In the genomic region with DNA sequence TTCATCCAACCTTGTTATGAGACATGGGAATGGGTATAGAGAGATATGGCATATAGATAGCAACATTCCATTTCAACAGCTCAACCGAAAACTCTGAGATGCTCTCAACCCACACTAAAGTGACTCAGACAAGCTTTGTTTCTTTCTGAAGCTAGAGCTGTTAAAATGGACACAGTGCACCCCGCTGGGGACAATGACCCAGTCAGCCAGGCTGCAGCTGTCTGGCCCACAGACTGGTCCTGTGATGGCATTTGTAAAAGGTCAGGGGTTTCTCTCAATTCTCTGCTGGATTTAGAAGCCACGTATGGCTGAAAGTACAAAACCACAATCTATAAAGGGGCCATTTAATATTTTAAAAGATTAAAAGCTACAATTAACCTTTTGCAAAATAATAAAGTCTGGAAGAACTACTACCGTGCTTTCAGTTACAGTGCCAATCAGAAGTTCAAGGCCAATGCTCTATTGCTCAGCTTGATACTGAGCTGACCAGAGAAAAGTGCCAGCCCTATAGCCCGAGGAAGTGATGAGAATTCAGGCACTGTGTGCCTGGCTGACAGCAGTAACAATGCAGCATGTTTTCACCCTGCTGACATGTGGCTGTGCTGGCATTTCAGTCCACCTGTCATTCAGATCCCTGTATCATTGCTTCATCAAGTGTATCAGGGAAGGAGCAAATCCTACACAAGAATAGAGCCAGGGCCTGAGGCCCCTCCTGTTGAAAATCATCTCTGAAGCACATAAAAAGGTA, we compare ENCODE assay signal across 11 cellular contexts.
DNase-seq lines count a peak whose midpoint lies in the region; ATAC-seq and TF ChIP-seq lines count a peak whose summit lies in the region.
"Had no signal": no experiment of that assay in that cellular context is flagged by ENCODE, and none has a peak within 500 bp of the region (broad histone marks: within the 10 kb centered on the region; RNA-seq: fewer than 3 reads in every experiment).

No MANE protein-coding gene starts in this region.

- H3K27me3 ChIP-seq in endodermal cell (ENCODE audit: control insufficient read depth, insufficient read depth, low read length, poor library complexity, severe bottlenecking) (no peaks in the 10 kb centered on the region), mesenchymal stem cell (ENCODE audit: control insufficient read depth in 1 of 2, insufficient read depth in 1 of 2, low read length in 2 of 2) (no peaks in the 10 kb centered on the region), hepatocyte (no peaks in the 10 kb centered on the region)

- H4K8ac ChIP-seq in mesenchymal stem cell (ENCODE audit: low read length): no peak overlapping the region

- H3K79me2 ChIP-seq in hepatocyte: peaks cover 82% of the 10 kb centered on the region

- H2BK120ac ChIP-seq in mesenchymal stem cell (ENCODE audit: low read depth, low read length): no peak overlapping the region

- H2AFZ ChIP-seq in mesenchymal stem cell (ENCODE audit: low read depth, low read length) (no peak overlapping the region), hepatocyte (no peak overlapping the region)

- TF ChIP-seq CTCF in AG10803 (conservative IDR thresholded peaks at IDR 0.05; ENCODE audit: low read length): peak; percentile 13
- no peak for TF ChIP-seq CTCF in endodermal cell (conservative IDR thresholded peaks at IDR 0.05)
- no peak for TF ChIP-seq CTCF in hepatocyte (IDR thresholded peaks at IDR 0.05; ENCODE audit: poor library complexity)

- DNase-seq in AG10803 (ENCODE audit: low read depth): peak; percentile 58
- DNase-seq in RKO (ENCODE audit: low spot score): peak; percentile 44
- DNase-seq in endodermal cell: no peak
- peak; percentile 72 for DNase-seq in mesenchymal stem cell
- DNase-seq in hepatocyte (ENCODE audit: low spot score): no peak
- DNase-seq in NCI-H526 treated with DMSO at 0.1 percent for 48 hours (lab: John Stamatoyannopoulos, UW): no peak
- no peak for DNase-seq in SK-N-DZ (ENCODE audit: low spot score)
- DNase-seq: activated CD8-positive, alpha-beta memory T cell treated with anti-CD3 and anti-CD28 coated beads, Interleukin-2, amount 50 U/mL, for 4 hours; CD4-positive, alpha-beta memory T cell; NK-92 treated with Interleukin-12 subunit alpha and Interleukin-12 subunit beta, amount 100 ng/mL, for 24 hours had no signal

- H3K9me2 ChIP-seq in hepatocyte (replicated peaks; ENCODE audit: insufficient read depth): no peaks in the 10 kb centered on the region

- H3K18ac ChIP-seq in mesenchymal stem cell (ENCODE audit: low read depth in 1 of 2, low read length in 2 of 2): peak overlapping the region; percentile 18 to 45

- H3K4ac ChIP-seq in mesenchymal stem cell (ENCODE audit: low read depth in 1 of 2, low read length in 2 of 2): no peak overlapping the region

- no peak for ATAC-seq in GM18505 (IDR thresholded peaks at IDR 0.05; ENCODE audit: unreplicated experiment)

- H3K79me1 ChIP-seq in mesenchymal stem cell (replicated peaks; ENCODE audit: low read length, poor library complexity, severe bottlenecking): peaks cover 20% of the 10 kb centered on the region

- H3K36me3 Mint-ChIP-seq in endodermal cell (ENCODE audit: low read depth): no peaks in the 10 kb centered on the region

- peak overlapping the region in 1 of 2 experiments; percentile 19 for H3K14ac ChIP-seq in mesenchymal stem cell (ENCODE audit: low read length in 2 of 2)

- no peak overlapping the region for H3K9ac ChIP-seq in endodermal cell (ENCODE audit: extremely low read depth, low read length, poor library complexity, severe bottlenecking)
- peak overlapping the region; percentile 19 for H3K9ac ChIP-seq in mesenchymal stem cell (ENCODE audit: low read length)

- H2AK5ac ChIP-seq in mesenchymal stem cell (ENCODE audit: low read length, severe bottlenecking): no peak overlapping the region

- H3K27ac ChIP-seq in endodermal cell (ENCODE audit: low read depth, low read length) (peak overlapping the region; percentile 67), mesenchymal stem cell (ENCODE audit: low read length, poor library complexity, severe bottlenecking) (peak overlapping the region; percentile 62), hepatocyte (no peak overlapping the region)

- no peak overlapping the region for H3K27ac Mint-ChIP-seq in endodermal cell

- H2BK12ac ChIP-seq in mesenchymal stem cell (ENCODE audit: low read length in 2 of 2): peak overlapping the region in 1 of 2 experiments; percentile 45

- H4K20me1 ChIP-seq in hepatocyte (ENCODE audit: insufficient read depth, poor library complexity, severe bottlenecking): peaks cover 3% of the 10 kb centered on the region

- peak overlapping the region; percentile 43 for H4K91ac ChIP-seq in mesenchymal stem cell (ENCODE audit: low read length)

- no peak overlapping the region for H3K23ac ChIP-seq in mesenchymal stem cell (ENCODE audit: low read length in 2 of 2)

- H3K27me3 Mint-ChIP-seq in endodermal cell (ENCODE audit: insufficient read depth): no peaks in the 10 kb centered on the region
- H3K27me3 Mint-ChIP-seq: CD4-positive, alpha-beta memory T cell had no signal

- no peak overlapping the region for H2BK15ac ChIP-seq in mesenchymal stem cell (ENCODE audit: low read depth, poor library complexity, severe bottlenecking)

- H3K4me1 Mint-ChIP-seq in endodermal cell: peaks cover 20% of the 10 kb centered on the region

- H3K4me2 ChIP-seq in mesenchymal stem cell (ENCODE audit: low read length, poor library complexity, severe bottlenecking) (no peak overlapping the region), hepatocyte (no peak overlapping the region)

- no peak overlapping the region for H3K4me3 ChIP-seq in AG10803 (ENCODE audit: low read length)
- no peak overlapping the region for H3K4me3 ChIP-seq in endodermal cell (ENCODE audit: low read length)
- no peak overlapping the region for H3K4me3 ChIP-seq in mesenchymal stem cell (ENCODE audit: insufficient read depth in 1 of 2, low read depth in 1 of 2, low read length in 2 of 2)
- H3K4me3 ChIP-seq in hepatocyte: no peak overlapping the region

- H3K9me3 Mint-ChIP-seq in endodermal cell: no peaks in the 10 kb centered on the region

- no peaks in the 10 kb centered on the region for H3K36me3 ChIP-seq in endodermal cell (ENCODE audit: control insufficient read depth, insufficient read depth, low read length)
- no peaks in the 10 kb centered on the region for H3K36me3 ChIP-seq in mesenchymal stem cell (ENCODE audit: control insufficient read depth in 1 of 2, insufficient read depth in 2 of 2, low read depth in 1 of 2, low read length in 2 of 2)
- no peaks in the 10 kb centered on the region for H3K36me3 ChIP-seq in hepatocyte (replicated peaks; ENCODE audit: insufficient read depth, low read depth)

- no peak overlapping the region for H2BK5ac ChIP-seq in mesenchymal stem cell (ENCODE audit: low read depth, low read length, poor library complexity, severe bottlenecking)

- no peak overlapping the region for H3K4me3 Mint-ChIP-seq in endodermal cell
- H3K4me3 Mint-ChIP-seq: CD4-positive, alpha-beta memory T cell had no signal

- 42 to 70% methylated on average over 3 to 5 of the region's 5 CpGs for WGBS in endodermal cell (ENCODE audit: insufficient coverage in 1 of 2, insufficient read length in 1 of 2), 2 experiments
- WGBS in mesenchymal stem cell: 49% methylated on average over 4 of the region's 5 CpGs
- WGBS in hepatocyte (ENCODE audit: low lambda C conversion rate, missing lambda C conversion rate): 70% methylated on average over 5 of the region's 5 CpGs

- H3K4me1 ChIP-seq in endodermal cell (ENCODE audit: control insufficient read depth, insufficient read depth, low read length): peaks cover 3% of the 10 kb centered on the region
- peaks cover 10% of the 10 kb centered on the region for H3K4me1 ChIP-seq in mesenchymal stem cell (ENCODE audit: control insufficient read depth, insufficient read depth, low read depth, low read length)
- peaks cover 12% of the 10 kb centered on the region for H3K4me1 ChIP-seq in hepatocyte (ENCODE audit: insufficient read depth)

- no peak for TF ChIP-seq POLR2A in GM18505 (IDR thresholded peaks at IDR 0.05; ENCODE audit: borderline replicate concordance, extremely low read depth, insufficient read depth, insufficient read length)

- no peaks in the 10 kb centered on the region for H3K9me3 ChIP-seq in endodermal cell (ENCODE audit: control insufficient read depth, low read length)
- H3K9me3 ChIP-seq in mesenchymal stem cell (ENCODE audit: control insufficient read depth, low read length): no peaks in the 10 kb centered on the region
- H3K9me3 ChIP-seq in hepatocyte (ENCODE audit: low read depth): no peaks in the 10 kb centered on the region

Comparison
In these comparisons a context has a peak if more than half of its experiments do, and no peak if none do; other contexts are left out.
1. DNase-seq: peak in AG10803 (single experiment), RKO (single experiment) and mesenchymal stem cell (single experiment); none in endodermal cell (single experiment), hepatocyte (single experiment), NCI-H526 treated with DMSO at 0.1 percent for 48 hours (single experiment) and SK-N-DZ (single experiment).